Comparison of ENCODE assay signal across 11 cellular contexts in genomic region chr1:91440845-91441244, GRCh38. TPM values are rescaled to one million over a fixed set of nuclear protein-coding genes. Genes with fewer than 3 reads are reported as not detected.
DNase-seq lines count a peak whose midpoint lies in the region; ATAC-seq and TF ChIP-seq lines count a peak whose summit lies in the region.
"Had no signal": no experiment of that assay in that cellular context is flagged by ENCODE, and none has a peak within 500 bp of the region (broad histone marks: within the 10 kb centered on the region; RNA-seq: fewer than 3 reads in every experiment).

No MANE protein-coding gene starts in this region.

- no peak overlapping the region for H3K4me2 ChIP-seq in H9 (ENCODE audit: insufficient read depth, insufficient read length, low read length)
- H3K4me2 ChIP-seq in PC-9 = no peak overlapping the region
- H3K4me2 ChIP-seq in neuronal stem cell (ENCODE audit: insufficient read depth, low read length, poor library complexity, severe bottlenecking) = no peak overlapping the region
- H3K4me2 ChIP-seq: smooth muscle cell had no signal

- H3K36me3 Mint-ChIP-seq in H9 (ENCODE audit: insufficient read depth in 1 of 3, low read depth in 3 of 3) (peaks cover 0 to 12% (median 6%) of the 10 kb centered on the region in 3 experiments; a peak in 5 of 7 replicates), mesothelial cell of epicardium (peaks cover 2% of the 10 kb centered on the region), Calu3 (ENCODE audit: insufficient read depth, unreplicated experiment) (no peaks in the 10 kb centered on the region)

- POLR2A ChIA-PET in PC-9 (lab: Charles Lee; ENCODE audit: unreplicated experiment) = no interaction called here

- no peak overlapping the region for H3K4me3 ChIP-seq in BE2C (ENCODE audit: low read depth, low read length)
- H3K4me3 ChIP-seq in PC-9 = no peak overlapping the region
- H3K4me3 ChIP-seq in neuronal stem cell (ENCODE audit: low read length in 2 of 2) = no peak overlapping the region
- H3K4me3 ChIP-seq: smooth muscle cell had no signal

- ATAC-seq in HG03565 (IDR thresholded peaks at IDR 0.05; ENCODE audit: unreplicated experiment) = no peak

- no peaks in the 10 kb centered on the region for H3K4me1 ChIP-seq in BE2C
- H3K4me1 ChIP-seq in H9 (ENCODE audit: insufficient read depth, low read length) = no peaks in the 10 kb centered on the region
- H3K4me1 ChIP-seq in PC-9 (replicated peaks; ENCODE audit: insufficient read depth) = no peaks in the 10 kb centered on the region
- H3K4me1 ChIP-seq in neuronal stem cell (ENCODE audit: control insufficient read depth in 2 of 2, insufficient read depth in 1 of 2, low read depth in 1 of 2, low read length in 2 of 2) = no peaks in the 10 kb centered on the region

- no peaks in the 10 kb centered on the region; the same call in 1 of the 2 replicates for H3K27me3 Mint-ChIP-seq in H9 (ENCODE audit: low read depth)
- peaks cover 21% of the 10 kb centered on the region for H3K27me3 Mint-ChIP-seq in mesothelial cell of epicardium (ENCODE audit: low read depth)
- peaks cover 30% of the 10 kb centered on the region for H3K27me3 Mint-ChIP-seq in Calu3 (ENCODE audit: unreplicated experiment)

- H3F3A ChIP-seq in PC-9 (ENCODE audit: insufficient read depth, low read depth) = no peaks in the 10 kb centered on the region

- H2AFZ ChIP-seq in H9 (ENCODE audit: low read length) = no peak overlapping the region
- H2AFZ ChIP-seq in PC-9 = no peak overlapping the region
- no peak overlapping the region for H2AFZ ChIP-seq in neuronal stem cell (ENCODE audit: low read length)

- H3K23me2 ChIP-seq in H9 (ENCODE audit: insufficient read length, low read depth, low read length, poor library complexity, severe bottlenecking) = no peaks in the 10 kb centered on the region

- H3K9me3 Mint-ChIP-seq in H9 = peaks cover 22 to 25% of the 10 kb centered on the region in 2 experiments
- peaks cover 32% of the 10 kb centered on the region for H3K9me3 Mint-ChIP-seq in mesothelial cell of epicardium
- no peaks in the 10 kb centered on the region for H3K9me3 Mint-ChIP-seq in Calu3 (ENCODE audit: low read depth, unreplicated experiment)

- peak; percentile 45 for TF ChIP-seq CTCF in BE2C (IDR thresholded peaks at IDR 0.05; ENCODE audit: low read depth, low read length)
- peak; percentile 29; the same call in 1 of the 3 replicates for TF ChIP-seq CTCF in H9 (conservative IDR thresholded peaks at IDR 0.05)
- peak; percentile 66 for TF ChIP-seq CTCF in PC-9 (conservative IDR thresholded peaks at IDR 0.05)
- TF ChIP-seq CTCF in mesothelial cell of epicardium (IDR thresholded peaks at IDR 0.05; ENCODE audit: unreplicated experiment) = no peak
- no peak for TF ChIP-seq CTCF in Calu3 (IDR thresholded peaks at IDR 0.05; ENCODE audit: unreplicated experiment)

- no peak overlapping the region for H3K27ac Mint-ChIP-seq in H9
- H3K27ac Mint-ChIP-seq in mesothelial cell of epicardium = no peak overlapping the region
- no peak overlapping the region for H3K27ac Mint-ChIP-seq in Calu3 (ENCODE audit: unreplicated experiment)
- H3K27ac Mint-ChIP-seq: stimulated activated naive CD8-positive, alpha-beta T cell treated with anti-CD3 and anti-CD28 coated beads, Interleukin-15, Interleukin-2, amounts not matched to agents 100 ng/mL and 50 ng/mL, for 24 hours had no signal

- H3K14ac ChIP-seq in H9 (ENCODE audit: insufficient read depth, low read length) = no peak overlapping the region
- H3K14ac ChIP-seq in neuronal stem cell (ENCODE audit: low read length) = no peak overlapping the region

- H2BK15ac ChIP-seq in H9 (ENCODE audit: low read depth, low read length) (no peak overlapping the region), neuronal stem cell (ENCODE audit: low read length) (no peak overlapping the region)

- H3K79me1 ChIP-seq in H9 (ENCODE audit: insufficient read depth, low read depth, low read length, poor library complexity, severe bottlenecking) (no peaks in the 10 kb centered on the region), neuronal stem cell (ENCODE audit: low read depth, low read length) (no peaks in the 10 kb centered on the region)

- H4K20me1 ChIP-seq in H9 (ENCODE audit: control insufficient read depth, insufficient read depth, insufficient read length) (no peaks in the 10 kb centered on the region), PC-9 (ENCODE audit: insufficient read depth) (no peaks in the 10 kb centered on the region)

- H3K4me1 Mint-ChIP-seq in H9 (no peaks in the 10 kb centered on the region), mesothelial cell of epicardium (no peaks in the 10 kb centered on the region), Calu3 (ENCODE audit: low read depth, unreplicated experiment) (no peaks in the 10 kb centered on the region)

- no CpG with 5 or more reads among the region's 1 CpG for whole genome bisulfite sequencing in H9 (ENCODE audit: extremely low coverage, insufficient read length, low lambda C conversion rate)
- no CpG with 5 or more reads among the region's 1 CpG for WGBS in neuronal stem cell (ENCODE audit: extremely low coverage in 2 of 2, insufficient read length in 2 of 2, insufficient replicate concordance in 1 of 2), 2 donors

- no peak overlapping the region for H2BK20ac ChIP-seq in H9 (ENCODE audit: low read depth, low read length, poor library complexity, severe bottlenecking)

- H3K4ac ChIP-seq in H9 (ENCODE audit: low read depth, low read length) (no peak overlapping the region), neuronal stem cell (ENCODE audit: low read length) (no peak overlapping the region)

- no peaks in the 10 kb centered on the region for H3K27me3 ChIP-seq in BE2C
- H3K27me3 ChIP-seq in H9 (ENCODE audit: insufficient read depth, low read length) = no peaks in the 10 kb centered on the region
- H3K27me3 ChIP-seq in PC-9 (ENCODE audit: insufficient read depth, low read depth) = no peaks in the 10 kb centered on the region
- H3K27me3 ChIP-seq in neuronal stem cell (ENCODE audit: control insufficient read depth in 3 of 3, insufficient read depth in 3 of 3, low read depth in 1 of 3, low read length in 3 of 3) = no peaks in the 10 kb centered on the region

- no peaks in the 10 kb centered on the region for H3K9me3 ChIP-seq in BE2C
- H3K9me3 ChIP-seq in H9 (ENCODE audit: control insufficient read depth, low read depth, low read length) = no peaks in the 10 kb centered on the region
- no peaks in the 10 kb centered on the region for H3K9me3 ChIP-seq in PC-9 (ENCODE audit: insufficient read depth, low read depth)
- H3K9me3 ChIP-seq in neuronal stem cell (replicated peaks in 1 of 2; ENCODE audit: control insufficient read depth in 2 of 2, insufficient read depth in 1 of 2, low read depth in 1 of 2, low read length in 2 of 2) = no peaks in the 10 kb centered on the region

- H3K27ac ChIP-seq in H9 (ENCODE audit: insufficient read length, low read depth, low read length) = no peak overlapping the region
- no peak overlapping the region for H3K27ac ChIP-seq in PC-9
- H3K27ac ChIP-seq in neuronal stem cell (replicated peaks; ENCODE audit: low read length) = no peak overlapping the region

- H3K79me2 ChIP-seq in H9 (ENCODE audit: insufficient read depth, low read length) = no peaks in the 10 kb centered on the region
- no peaks in the 10 kb centered on the region for H3K79me2 ChIP-seq in PC-9 (ENCODE audit: low read depth)

- DNase-seq in BE2C = no peak
- no peak for DNase-seq in H9
- peak in 1 of 2 experiments; percentile 47 for DNase-seq in PC-9
- DNase-seq in fibroblast of gingiva (ENCODE audit: low read depth) = peak; percentile 25
- DNase-seq in neuronal stem cell (ENCODE audit: low spot score) = no peak
- DNase-seq in mesothelial cell of epicardium (ENCODE audit: low spot score in 2 of 2, unreplicated experiment in 2 of 2) = no peak
- DNase-seq in Calu3 = no peak
- DNase-seq: activated naive CD4-positive, alpha-beta T cell had no signal

- H2BK12ac ChIP-seq in H9 (ENCODE audit: insufficient read length, low read depth, low read length) (no peak overlapping the region), neuronal stem cell (ENCODE audit: low read length) (no peak overlapping the region)

- H3T11ph ChIP-seq in H9 (ENCODE audit: low read length) = no peak overlapping the region

- H2BK120ac ChIP-seq in H9 (ENCODE audit: low read depth, low read length, poor library complexity, severe bottlenecking) = no peak overlapping the region
- H2BK120ac ChIP-seq in neuronal stem cell (ENCODE audit: low read depth, low read length) = no peak overlapping the region

- H3K9ac ChIP-seq in H9 (ENCODE audit: extremely low read depth, insufficient read length, low read length) = no peak overlapping the region
- H3K9ac ChIP-seq in neuronal stem cell (ENCODE audit: low read depth, low read length, poor library complexity) = no peak overlapping the region

- H4K5ac ChIP-seq in H9 (ENCODE audit: insufficient read length, low read depth, low read length) = no peak overlapping the region

- no peak overlapping the region for H4K91ac ChIP-seq in H9 (ENCODE audit: insufficient read length, low read depth, low read length)
- no peak overlapping the region for H4K91ac ChIP-seq in neuronal stem cell (ENCODE audit: low read depth, low read length, poor library complexity)

- intact Hi-C loops in PC-9 (cut with micrococcal nuclease; ENCODE audit: unreplicated experiment) = loop anchor here (5.0 kb wide), 1 partner anchor 486 kb away; no protein-coding TSS in a partner anchor
- intact Hi-C loops in Calu3 (cut with micrococcal nuclease; ENCODE audit: unreplicated experiment) = loop anchor here (5.0 kb wide), 1 partner anchor 61 kb away; the partner anchor contains the start of gene CDC7

- H2AK5ac ChIP-seq in H9 (ENCODE audit: insufficient read length, low read length) (no peak overlapping the region), neuronal stem cell (ENCODE audit: low read depth, low read length) (no peak overlapping the region)

- CTCF ChIA-PET in PC-9 (lab: Charles Lee) = no interaction called here
- CTCF ChIA-PET in Calu3 (lab: Charles Lee) = no interaction called here

- H4K8ac ChIP-seq in H9 (replicated peaks; ENCODE audit: insufficient read length, low read depth, low read length) = no peak overlapping the region
- H4K8ac ChIP-seq in neuronal stem cell (ENCODE audit: low read depth, low read length) = no peak overlapping the region

- H3K18ac ChIP-seq in H9 (ENCODE audit: insufficient read length, low read depth, low read length) (no peak overlapping the region), neuronal stem cell (ENCODE audit: low read length) (no peak overlapping the region)

- H2BK5ac ChIP-seq in H9 (ENCODE audit: insufficient read length, low read length) (no peak overlapping the region), neuronal stem cell (ENCODE audit: low read length) (no peak overlapping the region)

- no peaks in the 10 kb centered on the region for H3K9me2 ChIP-seq in PC-9 (ENCODE audit: insufficient read depth)

- H3K23ac ChIP-seq in H9 (ENCODE audit: insufficient read length, low read depth, low read length) = no peak overlapping the region
- H3K23ac ChIP-seq in neuronal stem cell (ENCODE audit: low read depth, low read length, poor library complexity) = no peak overlapping the region

- H3K36me3 ChIP-seq in BE2C = no peaks in the 10 kb centered on the region
- H3K36me3 ChIP-seq in PC-9 (ENCODE audit: low read depth) = no peaks in the 10 kb centered on the region
- H3K36me3 ChIP-seq in neuronal stem cell (replicated peaks in 1 of 2; ENCODE audit: control insufficient read depth in 2 of 2, insufficient read depth in 2 of 2, low read length in 2 of 2) = no peaks in the 10 kb centered on the region

- no peak overlapping the region for H3K4me3 Mint-ChIP-seq in H9
- no peak overlapping the region for H3K4me3 Mint-ChIP-seq in mesothelial cell of epicardium
- no peak overlapping the region for H3K4me3 Mint-ChIP-seq in Calu3 (ENCODE audit: low read depth, unreplicated experiment)
- H3K4me3 Mint-ChIP-seq: stimulated activated naive CD8-positive, alpha-beta T cell treated with anti-CD3 and anti-CD28 coated beads, Interleukin-15, Interleukin-2, amounts not matched to agents 100 ng/mL and 50 ng/mL, for 24 hours had no signal

- BruUV-seq in PC-9 (replicated peaks; lab: Mats Ljungman, UMichigan) (no TSS peak), Calu3 (replicated peaks; lab: Mats Ljungman, UMichigan) (no TSS peak)

- H3K56ac ChIP-seq in H9 (ENCODE audit: insufficient read length, low read depth, low read length) = no peak overlapping the region

RNA-seq across cellular contexts. Expression of gene HFM1, which starts 36.2 kb away (rescaled TPM):
- polyA plus RNA-seq in BE2C (2012; ENCODE audit: insufficient read depth, insufficient read length, low read depth) = 0.52 TPM
- total RNA-seq in H9 (2021) = 2.1 and 2.4 TPM in 2 replicates
- total RNA-seq in PC-9 (2021) = not detected in 2 replicates
- 4.1 TPM for polyA plus RNA-seq in neuronal stem cell (2013, experiment 1 of 2)
- 3.9 TPM for polyA plus RNA-seq in neuronal stem cell (2013, experiment 2 of 2)
- total RNA-seq in mesothelial cell of epicardium = 6.1 to 9.0 TPM (median 7.4 TPM) in 3 replicates
- total RNA-seq in Calu3 (2022) = not detected in 2 replicates

RNA-seq across cellular contexts. Expression of gene CDC7, which starts 59.8 kb away (rescaled TPM):
- 6.7 TPM for polyA plus RNA-seq in BE2C (2012; ENCODE audit: insufficient read depth, insufficient read length, low read depth)
- total RNA-seq in H9 (2021) (41.6 and 43.4 TPM in 2 replicates), PC-9 (2021) (11.5 and 13.1 TPM in 2 replicates), mesothelial cell of epicardium (16.3 to 18.8 TPM (median 16.6 TPM) in 3 replicates), Calu3 (2022) (15.6 and 16.0 TPM in 2 replicates)
- polyA plus RNA-seq in neuronal stem cell (2013, experiment 1 of 2) = 39.2 TPM
- 39.1 TPM for polyA plus RNA-seq in neuronal stem cell (2013, experiment 2 of 2)

Comparison
In these comparisons a context has a peak if more than half of its experiments do, and no peak if none do; other contexts are left out.
1. CTCF ChIP-seq: peak in BE2C (single experiment), H9 (single experiment) and PC-9 (single experiment); none in mesothelial cell of epicardium (single experiment) and Calu3 (single experiment).